Comparison of ENCODE assay signal across 8 cellular contexts in the genomic region with DNA sequence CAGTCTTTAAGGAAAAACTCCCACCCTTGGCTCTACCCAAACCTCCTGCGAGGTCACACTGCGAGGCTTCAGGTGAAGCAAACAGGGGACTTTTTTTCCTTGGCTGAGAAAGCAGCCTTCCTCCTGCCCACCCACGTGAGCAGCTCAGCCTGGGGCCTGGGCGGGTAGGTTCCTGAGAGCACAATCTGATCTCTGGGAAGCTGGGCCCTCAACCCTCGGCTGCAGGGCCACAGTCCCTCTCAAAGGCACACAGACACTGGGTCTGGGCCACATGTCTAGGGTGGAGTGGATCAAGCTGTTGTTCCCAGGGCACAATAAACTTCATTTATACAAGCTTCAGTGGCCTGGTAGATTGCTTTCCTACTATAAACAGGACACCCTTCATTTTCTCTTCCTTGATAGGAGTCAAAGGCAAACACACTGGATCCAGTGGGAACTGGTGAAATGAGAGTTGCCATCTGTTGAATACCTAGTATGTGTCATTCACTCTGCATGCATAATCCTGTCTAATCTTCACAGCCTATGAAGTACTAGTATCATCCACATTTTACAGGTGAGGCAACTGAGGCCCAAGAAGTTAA. TPM values are rescaled to one million over a fixed set of nuclear protein-coding genes. Genes with fewer than 3 reads are reported as not detected.
DNase-seq lines count a peak whose midpoint lies in the region; ATAC-seq, FAIRE-seq and TF ChIP-seq lines count a peak whose summit lies in the region.

No MANE protein-coding gene starts in this region.

- peak overlapping the region; percentile 96 for H3K27ac Mint-ChIP-seq in HFFc6
- H3K27ac Mint-ChIP-seq in astrocyte (ENCODE audit: unreplicated experiment) = peak overlapping the region; percentile 56

- TF ChIP-seq EP300 in upper lobe of left lung (IDR thresholded peaks at IDR 0.05) = peak in 1 of 4 donors; percentile 15

- intact Hi-C loops in lower lobe of right lung (cut with DNase I) = no loop called here

- FAIRE-seq in astrocyte (lab: Jason Lieb, UNC) (no peak), RCC 7860 (lab: Jason Lieb, UNC) (no peak)

- no peaks in the 10 kb centered on the region for H3K9me3 Mint-ChIP-seq in HFFc6
- no peaks in the 10 kb centered on the region for H3K9me3 Mint-ChIP-seq in astrocyte (ENCODE audit: unreplicated experiment)

- H3K27me3 ChIP-seq in ACC112 (ENCODE audit: insufficient read depth, low read length) (no peaks in the 10 kb centered on the region), astrocyte (ENCODE audit: insufficient read depth, low read length) (no peaks in the 10 kb centered on the region), lower lobe of right lung (ENCODE audit: low read depth) (no peaks in the 10 kb centered on the region), upper lobe of left lung (no peaks in the 10 kb centered on the region)

- H3K79me2 ChIP-seq in ACC112 (ENCODE audit: control insufficient read depth, insufficient read depth, low read length, unreplicated experiment) = peaks cover 86% of the 10 kb centered on the region
- peaks cover 88% of the 10 kb centered on the region for H3K79me2 ChIP-seq in astrocyte (ENCODE audit: insufficient read depth, low read length)

- ATAC-seq in lower lobe of right lung = no peak
- ATAC-seq in upper lobe of left lung (ENCODE audit: low FRiP score in 2 of 2) = no peak
- ATAC-seq in HG03039 (IDR thresholded peaks at IDR 0.05; ENCODE audit: unreplicated experiment) = no peak

- H3K4me1 Mint-ChIP-seq in HFFc6 (ENCODE audit: low read depth) (peaks cover 74% of the 10 kb centered on the region), astrocyte (ENCODE audit: low read depth, unreplicated experiment) (peaks cover 66% of the 10 kb centered on the region)

- H3K36me3 Mint-ChIP-seq in HFFc6 (ENCODE audit: low read depth) (no peaks in the 10 kb centered on the region; the same call in 1 of the 2 replicates), astrocyte (ENCODE audit: low read depth, unreplicated experiment) (peaks cover 1% of the 10 kb centered on the region)

- peaks cover 85% of the 10 kb centered on the region for H4K20me1 ChIP-seq in astrocyte (ENCODE audit: insufficient read depth, low read length)

- TF ChIP-seq CTCF in HFFc6 (IDR thresholded peaks at IDR 0.05) (no peak), astrocyte (IDR thresholded peaks at IDR 0.05; ENCODE audit: insufficient read depth, low read depth, low read length) (no peak), lower lobe of right lung (IDR thresholded peaks at IDR 0.05) (no peak), upper lobe of left lung (IDR thresholded peaks at IDR 0.05) (no peak)

- TF ChIP-seq POLR2A in upper lobe of left lung (IDR thresholded peaks at IDR 0.05) = no peak

- H3K4me3 Mint-ChIP-seq in HFFc6 = peak overlapping the region; percentile 82
- H3K4me3 Mint-ChIP-seq in astrocyte (ENCODE audit: unreplicated experiment) = no peak overlapping the region

- H3K27ac ChIP-seq in ACC112 (ENCODE audit: low read depth, low read length) (peak overlapping the region; percentile 63), astrocyte (ENCODE audit: low read depth, low read length) (peak overlapping the region; percentile 62), lower lobe of right lung (peak overlapping the region; percentile 88), upper lobe of left lung (peak overlapping the region; percentile 84 to 98 (median 96))

- no peak overlapping the region for H2AFZ ChIP-seq in ACC112 (ENCODE audit: low read length, unreplicated experiment)
- H2AFZ ChIP-seq in astrocyte (ENCODE audit: low read depth, low read length) = no peak overlapping the region

- peaks cover 17% of the 10 kb centered on the region for H3K27me3 Mint-ChIP-seq in HFFc6 (ENCODE audit: insufficient read depth)
- H3K27me3 Mint-ChIP-seq in astrocyte (ENCODE audit: low read depth, unreplicated experiment) = no peaks in the 10 kb centered on the region

- no peaks in the 10 kb centered on the region for H3K36me3 ChIP-seq in ACC112 (ENCODE audit: insufficient read depth, low read length)
- H3K36me3 ChIP-seq in astrocyte (ENCODE audit: insufficient read depth, low read length) = no peaks in the 10 kb centered on the region
- H3K36me3 ChIP-seq in lower lobe of right lung = no peaks in the 10 kb centered on the region
- no peaks in the 10 kb centered on the region for H3K36me3 ChIP-seq in upper lobe of left lung

- peak overlapping the region; percentile 53 for H3K4me3 ChIP-seq in ACC112 (ENCODE audit: low read depth, low read length)
- no peak overlapping the region for H3K4me3 ChIP-seq in astrocyte (ENCODE audit: insufficient read depth, low read depth, low read length)
- H3K4me3 ChIP-seq in lower lobe of right lung = peak overlapping the region; percentile 33
- H3K4me3 ChIP-seq in upper lobe of left lung = peak overlapping the region in 2 of 4 donors; percentile 13 to 30

- H3K4me1 ChIP-seq in ACC112 (ENCODE audit: control insufficient read depth, insufficient read depth, low read length, unreplicated experiment) = peaks cover 65% of the 10 kb centered on the region
- H3K4me1 ChIP-seq in astrocyte (ENCODE audit: insufficient read depth, low read length) = peaks cover 63% of the 10 kb centered on the region
- peaks cover 88% of the 10 kb centered on the region for H3K4me1 ChIP-seq in lower lobe of right lung
- peaks cover 84 to 90% (median 85%) of the 10 kb centered on the region in 4 donors for H3K4me1 ChIP-seq in upper lobe of left lung

- H3K9ac ChIP-seq in astrocyte (ENCODE audit: low read length) = peak overlapping the region; percentile 57

- H3K9me3 ChIP-seq in astrocyte (ENCODE audit: insufficient read depth, low read depth, low read length) (no peaks in the 10 kb centered on the region), lower lobe of right lung (no peaks in the 10 kb centered on the region), upper lobe of left lung (no peaks in the 10 kb centered on the region)

- DNase-seq in HFFc6 = no peak
- no peak for DNase-seq in astrocyte (ENCODE audit: low read depth)
- no peak for DNase-seq in lower lobe of right lung
- DNase-seq in upper lobe of left lung = peak in 1 of 2 donors; percentile 81
- DNase-seq in RCC 7860 (ENCODE audit: low spot score) = no peak
- DNase-seq in 8988T = no peak

- 6 to 14% methylated on average over 4 to 5 of the region's 5 CpGs for WGBS in upper lobe of left lung, 2 donors

- H3K4me2 ChIP-seq in astrocyte (ENCODE audit: low read length) = peak overlapping the region; percentile 92

RNA-seq across cellular contexts. Expression of a gene that starts 41.3 kb away (rescaled TPM):
- 10 to 100 TPM; 51.1 to 60.9 (median 53.2) TPM for total RNA-seq in HFFc6 (2021; fragmentation: NEBNext Ultra II Directional; extraction: Animal tissue kit (Norgen Biotek cat#: 25700))
- 67.4 and 74.3 TPM in 2 replicates for total RNA-seq in astrocyte
- total RNA-seq in lower lobe of right lung = 24.4 TPM
- 10 to 100 TPM in 5 of 6 donors, 1 to 10 TPM in 1; 9.9 to 28.9 (median 15.2) TPM for total RNA-seq in upper lobe of left lung
